32 cellular contexts compared by ENCODE assay signal in genomic region chr3:38370861-38371260, GRCh38. TPM values are rescaled to one million over a fixed set of nuclear protein-coding genes. Genes with fewer than 3 reads are reported as not detected.
DNase-seq lines count a peak whose midpoint lies in the region; FAIRE-seq and TF ChIP-seq lines count a peak whose summit lies in the region.
"Had no signal": no experiment of that assay in that cellular context is flagged by ENCODE, and none has a peak within 500 bp of the region (broad histone marks: within the 10 kb centered on the region; RNA-seq: fewer than 3 reads in every experiment).

No MANE protein-coding gene starts in this region.

- TF ChIP-seq CTCF in Calu3 (IDR thresholded peaks at IDR 0.05; ENCODE audit: unreplicated experiment), result no peak

- H3K4me3 Mint-ChIP-seq in Calu3 (ENCODE audit: low read depth, unreplicated experiment), result no peak overlapping the region
- H3K4me3 Mint-ChIP-seq: B cell; CD14-positive monocyte; CD4-positive, alpha-beta memory T cell; CD4-positive, alpha-beta T cell; CD4-positive, CD25-positive, alpha-beta regulatory T cell; CD8-positive, alpha-beta memory T cell; CD8-positive, alpha-beta T cell had no signal

- H3K27ac Mint-ChIP-seq in Calu3 (ENCODE audit: unreplicated experiment), result peak overlapping the region; percentile 45
- H3K27ac Mint-ChIP-seq: B cell; CD4-positive, alpha-beta T cell; CD8-positive, alpha-beta T cell had no signal

- DNase-seq in activated CD8-positive, alpha-beta memory T cell treated with anti-CD3 and anti-CD28 coated beads for 24 hours, result peak; percentile 41
- no peak for DNase-seq in activated CD8-positive, alpha-beta memory T cell treated with anti-CD3 and anti-CD28 coated beads, Interleukin-2, amount 50 U/mL, for 4 hours
- DNase-seq in Calu3 (no peak), islet precursor cell (peak; percentile 20), mesenteric fat pad (ENCODE audit: low spot score) (peak; percentile 37), AG20443 (ENCODE audit: low spot score) (no peak), urothelium cell line (ENCODE audit: low spot score) (no peak)
- no peak for DNase-seq in effector CD4-positive, alpha-beta T cell
- DNase-seq: 8988T; ACHN; AML-193; BE2C; C1 segment of cervical spinal cord; Caco-2; CD4-positive, alpha-beta memory T cell; CD4-positive, alpha-beta T cell; CD4-positive, CD25-positive, alpha-beta regulatory T cell; CD8-positive, alpha-beta memory T cell; CD8-positive, alpha-beta T cell; COR-L47; DMS 273 treated with DMSO at 0.1 percent for 48 hours; DMS153; DMS53; DMS79; DMS79 treated with DMSO at 0.1 percent for 48 hours; DND-41; EL had no signal

- CTCF ChIA-PET in Calu3 (lab: Charles Lee), result interaction anchor here (0.7 kb wide), 1 partner anchor 431 kb away, joined by 4 read pairs; no protein-coding TSS in a partner anchor

- intact Hi-C loops in Calu3 (cut with micrococcal nuclease; ENCODE audit: unreplicated experiment), result no loop called here

- peaks cover 16% of the 10 kb centered on the region for H3K36me3 Mint-ChIP-seq in Calu3 (ENCODE audit: insufficient read depth, unreplicated experiment)
- H3K36me3 Mint-ChIP-seq: CD4-positive, alpha-beta memory T cell; CD4-positive, CD25-positive, alpha-beta regulatory T cell had no signal

- FAIRE-seq in urothelium cell line (lab: Jason Lieb, UNC), result no peak
- FAIRE-seq: A204.1, A549, D721Med had no signal

- BruUV-seq in Calu3 (replicated peaks; lab: Mats Ljungman, UMichigan), result no TSS peak

- no peaks in the 10 kb centered on the region for H3K27me3 Mint-ChIP-seq in Calu3 (ENCODE audit: unreplicated experiment)
- H3K27me3 Mint-ChIP-seq: B cell; CD4-positive, alpha-beta memory T cell; CD4-positive, alpha-beta T cell; CD4-positive, CD25-positive, alpha-beta regulatory T cell; CD8-positive, alpha-beta memory T cell had no signal

- no peaks in the 10 kb centered on the region for H3K4me1 Mint-ChIP-seq in Calu3 (ENCODE audit: low read depth, unreplicated experiment)
- H3K4me1 Mint-ChIP-seq: B cell had no signal

- no peaks in the 10 kb centered on the region for H3K9me3 Mint-ChIP-seq in Calu3 (ENCODE audit: low read depth, unreplicated experiment)
- H3K9me3 Mint-ChIP-seq: CD4-positive, alpha-beta T cell; CD8-positive, alpha-beta T cell had no signal

RNA-seq across cellular contexts. Expression of gene XYLB, which starts 24.3 kb away (rescaled TPM):
- 11.1 and 12.2 TPM in 2 replicates for total RNA-seq in Calu3 (2022)
- 5.2 TPM for total RNA-seq in mesenteric fat pad

Comparison
In these comparisons a context has a peak if more than half of its experiments do, and no peak if none do; other contexts are left out.
1. DNase-seq: peak in activated CD8-positive, alpha-beta memory T cell treated with anti-CD3 and anti-CD28 coated beads for 24 hours (single experiment), islet precursor cell (single experiment) and mesenteric fat pad (single experiment); none in activated CD8-positive, alpha-beta memory T cell treated with anti-CD3 and anti-CD28 coated beads, Interleukin-2, amount 50 U/mL, for 4 hours (single experiment), Calu3 (single experiment), effector CD4-positive, alpha-beta T cell (single experiment), AG20443 (single experiment) and urothelium cell line (single experiment).